Comparison of ENCODE assay signal across 23 cellular contexts in the genomic region with DNA sequence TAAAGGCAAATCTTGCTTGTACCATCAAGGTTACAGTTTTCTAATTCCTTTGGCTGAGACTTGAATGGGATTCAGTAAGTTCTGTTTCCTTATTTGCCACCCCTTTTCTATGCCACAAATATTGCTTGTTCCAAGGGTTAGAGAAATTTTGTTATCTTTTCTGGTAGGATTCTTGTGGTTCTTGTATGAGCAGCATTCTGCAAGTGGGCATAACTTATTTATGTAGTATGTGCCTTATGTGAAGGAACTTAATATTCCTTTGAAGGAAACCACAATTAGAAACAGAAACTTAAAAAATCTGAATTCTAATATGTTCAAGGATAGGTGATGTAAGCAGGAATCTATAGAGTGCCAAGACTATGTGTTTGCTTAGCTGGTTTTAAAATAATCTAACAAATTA.
"Had no signal": no experiment of that assay in that cellular context is flagged by ENCODE, and none has a peak within 500 bp of the region (broad histone marks: within the 10 kb centered on the region; RNA-seq: fewer than 3 reads in every experiment).

No MANE protein-coding gene starts in this region.

- H3K9me3 ChIP-seq: ascending aorta, left lung, sigmoid colon, upper lobe of right lung had no signal

- ATAC-seq: activated CD8-positive, alpha-beta memory T cell treated with anti-CD3 and anti-CD28 coated beads, Interleukin-2, amount 10 ng/mL, durations not matched to agents 7 days and 5 days; activated naive CD8-positive, alpha-beta T cell treated with anti-CD3 and anti-CD28 coated beads, Interleukin-2, amount 50 U/mL, for 24 hours; activated T-helper 17 cell treated with anti-CD3 and anti-CD28 coated beads, Interleukin-2, amount 50 U/mL, for 72 hours; left lung; upper lobe of right lung had no signal

- H3K4me3 ChIP-seq: ascending aorta, cardiac muscle cell, dorsolateral prefrontal cortex, left lung, sigmoid colon, upper lobe of right lung had no signal

- H3K4me1 ChIP-seq: ascending aorta, left lung, sigmoid colon, upper lobe of right lung had no signal

- H3K27me3 ChIP-seq: ascending aorta, cardiac muscle cell, dorsolateral prefrontal cortex, left lung, sigmoid colon, upper lobe of right lung had no signal

- DNase-seq: activated B cell treated with CpG ODN at 0.5 μM for 24 hours; activated CD4-positive, alpha-beta memory T cell treated with anti-CD3 and anti-CD28 coated beads, Interleukin-2, amount 10 ng/mL, durations not matched to agents 7 days and 5 days; activated CD4-positive, alpha-beta T cell treated with anti-CD3 and anti-CD28 coated beads for 4 hours; activated CD8-positive, alpha-beta memory T cell treated with anti-CD3 and anti-CD28 coated beads, Interleukin-2, amount 10 ng/mL, durations not matched to agents 7 days and 5 days; activated naive CD4-positive, alpha-beta T cell treated with anti-CD3 and anti-CD28 coated beads, Interleukin-2, amount 10 ng/mL, durations not matched to agents 7 days and 5 days; activated naive CD8-positive, alpha-beta T cell treated with anti-CD3 and anti-CD28 coated beads, Interleukin-2, amount 50 U/mL, for 24 hours; dorsolateral prefrontal cortex; glutamatergic neuron; hippocampal formation; left lung; midbrain; nephron progenitor cell; nucleus accumbens; posterior cingulate gyrus; sigmoid colon; stimulated activated CD4-positive, alpha-beta T cell treated with anti-CD3 and anti-CD28 coated beads, Interleukin-12 subunit alpha, Interleukin-12 subunit beta, amount 100 ng/mL, for 4 hours; stimulated activated CD4-positive, alpha-beta T cell treated with anti-CD3 and anti-CD28 coated beads, Interleukin-1b, Interleukin-23, amount 100 ng/mL, for 48 hours; stimulated activated CD8-positive, alpha-beta memory T cell treated with anti-CD3 and anti-CD28 coated beads, Interleukin-4, amount 100 ng/mL, for 48 hours; stimulated activated naive CD4-positive, alpha-beta T cell; upper lobe of right lung had no signal

- H3K36me3 ChIP-seq: ascending aorta, cardiac muscle cell, left lung, sigmoid colon, upper lobe of right lung had no signal

- H3K27ac ChIP-seq: ascending aorta, cardiac muscle cell, dorsolateral prefrontal cortex, left lung, sigmoid colon, upper lobe of right lung had no signal
